ENCODE assay signal across 8 cellular contexts in the genomic region with DNA sequence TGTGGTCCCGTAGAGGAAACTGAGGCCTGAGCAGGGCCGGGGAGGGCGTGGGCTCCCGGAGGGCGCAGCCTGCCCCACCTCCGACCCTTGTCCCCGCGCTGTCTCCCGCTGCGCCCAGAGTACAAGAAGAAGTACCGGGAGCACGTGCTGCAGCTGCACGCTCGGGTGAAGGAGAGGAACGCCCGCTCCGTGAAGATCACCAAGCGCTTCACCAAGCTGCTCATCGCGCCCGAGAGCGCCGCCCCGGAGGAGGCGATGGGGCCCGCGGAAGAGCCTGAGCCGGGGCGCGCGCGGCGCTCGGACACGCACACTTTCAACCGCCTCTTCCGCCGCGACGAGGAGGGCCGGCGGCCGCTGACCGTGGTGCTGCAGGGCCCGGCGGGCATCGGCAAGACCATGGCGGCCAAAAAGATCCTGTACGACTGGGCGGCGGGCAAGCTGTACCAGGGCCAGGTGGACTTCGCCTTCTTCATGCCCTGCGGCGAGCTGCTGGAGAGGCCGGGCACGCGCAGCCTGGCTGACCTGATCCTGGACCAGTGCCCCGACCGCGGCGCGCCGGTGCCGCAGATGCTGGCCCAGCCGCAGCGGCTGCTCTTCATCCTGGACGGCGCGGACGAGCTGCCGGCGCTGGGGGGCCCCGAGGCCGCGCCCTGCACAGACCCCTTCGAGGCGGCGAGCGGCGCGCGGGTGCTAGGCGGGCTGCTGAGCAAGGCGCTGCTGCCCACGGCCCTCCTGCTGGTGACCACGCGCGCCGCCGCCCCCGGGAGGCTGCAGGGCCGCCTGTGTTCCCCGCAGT. TPM values are rescaled to one million over a fixed set of nuclear protein-coding genes. Genes with fewer than 3 reads are reported as not detected.
DNase-seq lines count a peak whose midpoint lies in the region; ATAC-seq and TF ChIP-seq lines count a peak whose summit lies in the region.

No MANE protein-coding gene starts in this region.

- H3K9me3 ChIP-seq in BLaER1 (peaks cover 17% of the 10 kb centered on the region; the same call in 1 of the 2 replicates), left lung (no peaks in the 10 kb centered on the region)

- H3K4me1 Mint-ChIP-seq in type B pancreatic cell (ENCODE audit: unreplicated experiment) = peaks cover 6% of the 10 kb centered on the region

- H3K27me3 ChIP-seq in BLaER1 (peaks cover 78% of the 10 kb centered on the region), left lung (peaks cover 50 to 80% of the 10 kb centered on the region in 2 donors)

- H3K4me3 ChIP-seq in BLaER1 = peak overlapping the region; percentile 53
- H3K4me3 ChIP-seq in left lung = peak overlapping the region in 1 of 2 donors; percentile 40

- H4K20me1 ChIP-seq in BLaER1 = peaks cover 27% of the 10 kb centered on the region

- no peak overlapping the region for H3K27ac Mint-ChIP-seq in type B pancreatic cell

- no peak for TF ChIP-seq CTCF in left lung (IDR thresholded peaks at IDR 0.05)
- no peak for TF ChIP-seq CTCF in type B pancreatic cell (conservative IDR thresholded peaks at IDR 0.05)

- H3K4me3 Mint-ChIP-seq in type B pancreatic cell = no peak overlapping the region

- H3K9me3 Mint-ChIP-seq in type B pancreatic cell = no peaks in the 10 kb centered on the region

- H3K4me1 ChIP-seq in BLaER1 = peaks cover 40% of the 10 kb centered on the region
- H3K4me1 ChIP-seq in left lung = peaks cover 10 to 46% of the 10 kb centered on the region in 2 donors

- DNase-seq in MV-4-11 (lab: John Stamatoyannopoulos, UW) = peak; percentile 54
- DNase-seq in amniotic epithelial cell (ENCODE audit: low read depth) = peak; percentile 21
- DNase-seq in left lung = peak in 1 of 2 donors; percentile 88
- peak; percentile 65 for DNase-seq in type B pancreatic cell (ENCODE audit: extremely low spot score, unreplicated experiment)

- H3K27ac ChIP-seq in BLaER1 = no peak overlapping the region
- peak overlapping the region in 1 of 2 donors; percentile 29 for H3K27ac ChIP-seq in left lung

- H3K36me3 Mint-ChIP-seq in type B pancreatic cell = no peaks in the 10 kb centered on the region

- ATAC-seq in left lung = peak; percentile 52
- ATAC-seq in HG03469 (IDR thresholded peaks at IDR 0.05; ENCODE audit: unreplicated experiment) = no peak
- ATAC-seq in GM21515 (IDR thresholded peaks at IDR 0.05; ENCODE audit: unreplicated experiment) = no peak
- no peak for ATAC-seq in GM18511 (IDR thresholded peaks at IDR 0.05; ENCODE audit: unreplicated experiment)

- no peak overlapping the region for H3K9ac ChIP-seq in BLaER1

- H3K27me3 Mint-ChIP-seq in type B pancreatic cell = peaks cover 18% of the 10 kb centered on the region

- peak overlapping the region; percentile 71 for H3K4me2 ChIP-seq in BLaER1

- no peaks in the 10 kb centered on the region for H3K36me3 ChIP-seq in BLaER1
- no peaks in the 10 kb centered on the region for H3K36me3 ChIP-seq in left lung

- intact Hi-C loops in left lung (cut with DNase I) = no loop called here

RNA-seq across cellular contexts. Expression of a gene that starts 2.0 kb away (rescaled TPM):
- total RNA-seq in left lung = 1 to 10 TPM in 1 of 2 donors, under 1 TPM in 1; 0.26 to 1.5 TPM
- 0.19 TPM in 1 of 2 replicates, not detected in the other for total RNA-seq in type B pancreatic cell (ENCODE audit: low replicate concordance)

RNA-seq across cellular contexts. Expression of a gene that starts 8.8 kb away (rescaled TPM):
- total RNA-seq in left lung (10 to 100 TPM; 47.7 to 75.3 TPM), type B pancreatic cell (ENCODE audit: low replicate concordance) (12.6 and 32.5 TPM in 2 replicates)

RNA-seq across cellular contexts. Expression of a gene that starts 19.2 kb away (rescaled TPM):
- total RNA-seq in left lung (not detected), type B pancreatic cell (ENCODE audit: low replicate concordance) (not detected in 2 replicates)

RNA-seq across cellular contexts. Expression of a gene that starts 27.5 kb away (rescaled TPM):
- total RNA-seq in left lung (100 to 1,000 TPM; 398 to 886 TPM), type B pancreatic cell (ENCODE audit: low replicate concordance) (109 and 238 TPM in 2 replicates)

RNA-seq across cellular contexts. Expression of a gene that starts 33.7 kb away (rescaled TPM):
- total RNA-seq in left lung (100 to 1,000 TPM in 1 of 2 donors, 10 to 100 TPM in 1; 98.7 to 149 TPM), type B pancreatic cell (ENCODE audit: low replicate concordance) (34.1 and 192 TPM in 2 replicates)
